Comparison of ENCODE assay signal across 17 cellular contexts in genomic region chr11:130547761-130548490, GRCh38.
A peak's percentile ranks its signal among the peaks of the same experiment; 100 is the strongest.
DNase-seq lines count a peak whose midpoint lies in the region; ATAC-seq and TF ChIP-seq lines count a peak whose summit lies in the region.
"Had no signal": no experiment of that assay in that cellular context is flagged by ENCODE, and none has a peak within 500 bp of the region (broad histone marks: within the 10 kb centered on the region; RNA-seq: fewer than 3 reads in every experiment).

No MANE protein-coding gene starts in this region.

- no peaks in the 10 kb centered on the region for H3K79me1 ChIP-seq in neuronal stem cell (ENCODE audit: low read depth, low read length)

- H3K9ac ChIP-seq in neuronal stem cell (ENCODE audit: low read depth, low read length, poor library complexity), result no peak overlapping the region
- H3K9ac ChIP-seq: BLaER1, GM23248 had no signal

- H3K4me1 ChIP-seq in left lung, result no peaks in the 10 kb centered on the region
- H3K4me1 ChIP-seq in lung (ENCODE audit: control insufficient read depth in 2 of 2, insufficient read depth in 2 of 2, low read length in 2 of 2), result peaks cover 0 to 1% of the 10 kb centered on the region in 2 donors
- no peaks in the 10 kb centered on the region for H3K4me1 ChIP-seq in neuronal stem cell (ENCODE audit: control insufficient read depth in 2 of 2, insufficient read depth in 1 of 2, low read depth in 1 of 2, low read length in 2 of 2)
- H3K4me1 ChIP-seq in upper lobe of right lung, result peaks cover 10% of the 10 kb centered on the region
- H3K4me1 ChIP-seq: BLaER1, Caco-2 had no signal

- H3K36me3 ChIP-seq in left lung (no peaks in the 10 kb centered on the region), lung (ENCODE audit: control insufficient read depth in 2 of 2, insufficient read depth in 2 of 2, low read length in 2 of 2) (no peaks in the 10 kb centered on the region), neuronal stem cell (replicated peaks in 1 of 2; ENCODE audit: control insufficient read depth in 2 of 2, insufficient read depth in 2 of 2, low read length in 2 of 2) (no peaks in the 10 kb centered on the region), upper lobe of right lung (no peaks in the 10 kb centered on the region)
- H3K36me3 ChIP-seq: BLaER1 had no signal

- TF ChIP-seq CTCF in left lung (IDR thresholded peaks at IDR 0.05), result no peak
- no peak for TF ChIP-seq CTCF in lung (IDR thresholded peaks at IDR 0.05; ENCODE audit: control extremely low read depth, extremely low read depth)
- TF ChIP-seq CTCF in upper lobe of right lung (IDR thresholded peaks at IDR 0.05), result no peak

- H2AFZ ChIP-seq in neuronal stem cell (ENCODE audit: low read length), result no peak overlapping the region
- H2AFZ ChIP-seq: GM23248 had no signal

- no peak overlapping the region for H2AK5ac ChIP-seq in neuronal stem cell (ENCODE audit: low read depth, low read length)

- H4K91ac ChIP-seq in neuronal stem cell (ENCODE audit: low read depth, low read length, poor library complexity), result no peak overlapping the region

- H3K27ac ChIP-seq in left lung (no peak overlapping the region), lung (ENCODE audit: low read depth in 1 of 2, low read length in 1 of 2) (peak overlapping the region in 1 of 2 donors; percentile 26), neuronal stem cell (replicated peaks; ENCODE audit: low read length) (no peak overlapping the region), upper lobe of right lung (no peak overlapping the region)
- H3K27ac ChIP-seq: BLaER1, C4-2B, GM23248 had no signal

- no peak overlapping the region for H3K4me3 ChIP-seq in left lung
- no peak overlapping the region for H3K4me3 ChIP-seq in lung
- no peak overlapping the region for H3K4me3 ChIP-seq in neuronal stem cell (ENCODE audit: low read length in 2 of 2)
- H3K4me3 ChIP-seq in upper lobe of right lung, result no peak overlapping the region
- H3K4me3 ChIP-seq: BLaER1, GM23248 had no signal

- H3K4me2 ChIP-seq in neuronal stem cell (ENCODE audit: insufficient read depth, low read length, poor library complexity, severe bottlenecking), result no peak overlapping the region
- H3K4me2 ChIP-seq: BLaER1 had no signal

- H2BK120ac ChIP-seq in neuronal stem cell (ENCODE audit: low read depth, low read length), result no peak overlapping the region

- H3K9me3 ChIP-seq in left lung (no peaks in the 10 kb centered on the region), lung (ENCODE audit: control insufficient read depth in 2 of 2, insufficient read depth in 1 of 2, low read length in 1 of 2) (no peaks in the 10 kb centered on the region), neuronal stem cell (replicated peaks in 1 of 2; ENCODE audit: control insufficient read depth in 2 of 2, insufficient read depth in 1 of 2, low read depth in 1 of 2, low read length in 2 of 2) (no peaks in the 10 kb centered on the region), upper lobe of right lung (no peaks in the 10 kb centered on the region)
- H3K9me3 ChIP-seq: BLaER1, Caco-2 had no signal

- ATAC-seq in left lung (peak; percentile 68), lung (ENCODE audit: insufficient read depth, low FRiP score) (peak; percentile 13), upper lobe of right lung (peak; percentile 47), GM18868 (IDR thresholded peaks at IDR 0.05; ENCODE audit: unreplicated experiment) (no peak), HG03159 (IDR thresholded peaks at IDR 0.05; ENCODE audit: unreplicated experiment) (no peak)
- ATAC-seq: CD8-positive, alpha-beta T cell had no signal

- intact Hi-C loops in left lung (cut with DNase I), result no loop called here
- intact Hi-C loops in upper lobe of right lung (cut with DNase I), result no loop called here

- H3K27me3 ChIP-seq in left lung (no peaks in the 10 kb centered on the region), lung (ENCODE audit: control insufficient read depth, insufficient read depth) (no peaks in the 10 kb centered on the region), neuronal stem cell (ENCODE audit: control insufficient read depth in 3 of 3, insufficient read depth in 3 of 3, low read depth in 1 of 3, low read length in 3 of 3) (peaks cover 0 to 3% (median 0%) of the 10 kb centered on the region in 3 experiments), upper lobe of right lung (no peaks in the 10 kb centered on the region)
- H3K27me3 ChIP-seq: BLaER1 had no signal

- no peak overlapping the region for H2BK12ac ChIP-seq in neuronal stem cell (ENCODE audit: low read length)

- DNase-seq in left lung (no peak), lung (ENCODE audit: low spot score) (no peak), neuronal stem cell (ENCODE audit: low spot score) (no peak), upper lobe of right lung (no peak), NCI-H69 (lab: John Stamatoyannopoulos, UW) (no peak)
- DNase-seq: Caco-2; CD4-positive, CD25-positive, alpha-beta regulatory T cell; CD8-positive, alpha-beta T cell; DMS153; DND-41; H7; HCEC 1CT had no signal

- H3K14ac ChIP-seq in neuronal stem cell (ENCODE audit: low read length), result peak overlapping the region; percentile 25

- 74 to 82% methylated on average over 7 of the region's 7 CpGs for WGBS in lung, 2 donors
- WGBS in neuronal stem cell (ENCODE audit: extremely low coverage in 2 of 2, insufficient read length in 2 of 2, insufficient replicate concordance in 1 of 2), 2 donors, result no CpG with 5 or more reads among the region's 7 CpGs

- no peak overlapping the region for H3K23ac ChIP-seq in neuronal stem cell (ENCODE audit: low read depth, low read length, poor library complexity)

- no peak overlapping the region for H2BK5ac ChIP-seq in neuronal stem cell (ENCODE audit: low read length)

- H2BK15ac ChIP-seq in neuronal stem cell (ENCODE audit: low read length), result no peak overlapping the region

- no peak overlapping the region for H4K8ac ChIP-seq in neuronal stem cell (ENCODE audit: low read depth, low read length)

- H3K18ac ChIP-seq in neuronal stem cell (ENCODE audit: low read length), result no peak overlapping the region

- no peak overlapping the region for H3K4ac ChIP-seq in neuronal stem cell (ENCODE audit: low read length)

Comparison
In these comparisons a context has a peak if more than half of its experiments do, and no peak if none do; other contexts are left out.
1. ATAC-seq: peak in left lung (single experiment), lung (single experiment) and upper lobe of right lung (single experiment); none in GM18868 (single experiment) and HG03159 (single experiment).